In the genomic region with DNA sequence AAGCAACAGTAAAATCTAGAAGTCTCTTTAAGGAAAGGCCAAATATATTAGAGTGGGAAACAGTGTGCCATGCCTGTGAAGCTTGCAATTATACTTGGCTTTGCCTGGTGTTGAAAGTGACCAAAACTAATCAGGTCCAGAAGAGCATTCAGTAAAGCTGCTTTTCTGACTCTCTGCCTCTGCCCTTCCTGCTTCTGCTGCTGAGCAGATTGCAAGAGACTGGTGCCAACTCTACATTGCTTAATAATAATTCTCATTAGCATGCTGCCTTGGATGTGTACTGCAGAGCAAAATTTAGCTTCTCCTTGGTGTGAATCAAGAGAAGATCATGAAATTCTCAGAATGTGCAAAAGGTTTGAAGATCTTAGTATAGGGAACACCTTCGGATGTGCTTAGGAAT, we compare ENCODE assay signal across 17 cellular contexts.
"Had no signal": no experiment of that assay in that cellular context is flagged by ENCODE, and none has a peak within 500 bp of the region (broad histone marks: within the 10 kb centered on the region; RNA-seq: fewer than 3 reads in every experiment).

No MANE protein-coding gene starts in this region.

- ATAC-seq: body of pancreas; left ventricle myocardium superior; naive thymus-derived CD4-positive, alpha-beta T cell had no signal

- DNase-seq: activated CD4-positive, alpha-beta T cell treated with anti-CD3 and anti-CD28 coated beads, Interleukin-2, amount 50 U/mL, for 4 hours; activated CD4-positive, CD25-positive, alpha-beta regulatory T cell treated with anti-CD3 and anti-CD28 coated beads, Interleukin-2, amount 50 U/mL, for 72 hours; amygdala; body of pancreas; central memory CD4-positive, alpha-beta T cell; effector memory CD4-positive, alpha-beta T cell; immature natural killer cell; left ventricle myocardium superior; naive thymus-derived CD4-positive, alpha-beta T cell; stimulated activated CD4-positive, alpha-beta T cell treated with anti-CD3 and anti-CD28 coated beads, Interleukin-2, amount 100 ng/mL, for 24 hours; stimulated activated naive CD4-positive, alpha-beta T cell treated with Interleukin-2 at 50 U/mL for 16 hours; T-helper 2 cell; tibial artery had no signal

- H3K27ac ChIP-seq: body of pancreas, esophagus muscularis mucosa, prostate gland, right atrium auricular region, tibial artery, VCaP had no signal
